In the genomic region with DNA sequence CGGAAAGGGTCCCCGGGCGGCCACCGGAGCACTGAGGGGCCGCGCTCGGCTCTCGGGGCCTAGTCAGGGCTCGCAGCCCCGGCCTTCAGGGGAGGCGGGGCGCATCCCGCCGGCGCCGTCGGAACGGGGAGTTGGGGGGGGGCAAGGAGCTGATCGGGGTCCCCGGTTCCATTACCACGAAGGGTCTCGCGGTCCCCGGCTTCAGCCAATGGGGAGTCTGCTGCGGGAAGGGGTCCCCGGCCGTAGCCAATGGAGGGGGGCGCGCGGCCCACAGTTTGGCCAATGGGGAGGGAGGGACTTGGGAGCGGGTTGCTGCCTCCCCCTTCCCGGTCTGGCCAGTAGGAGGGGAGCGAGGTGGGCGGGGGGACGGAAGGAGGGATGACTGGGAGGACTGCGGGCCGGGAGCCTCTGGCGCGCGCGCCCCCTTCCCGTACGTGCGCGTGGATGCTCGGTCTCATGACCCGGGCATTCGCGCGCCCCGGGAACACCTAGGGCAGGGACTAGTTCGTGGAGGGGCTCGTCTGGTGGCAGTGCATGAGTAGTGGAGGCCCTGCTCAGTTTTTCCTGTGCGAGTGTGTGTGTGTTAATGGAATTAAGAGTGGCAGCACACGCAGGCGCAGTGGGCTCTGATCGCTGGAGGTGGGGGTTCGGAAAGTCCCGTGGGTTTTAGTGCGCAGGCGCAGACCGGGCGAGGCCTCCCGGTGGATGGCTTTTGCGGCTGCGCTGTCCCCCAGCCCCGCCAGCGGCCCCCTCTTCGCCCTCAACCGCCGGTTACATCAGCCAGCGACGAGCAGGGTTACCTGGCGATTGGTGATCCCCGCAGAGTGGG, we compare ENCODE assay signal across 1 cellular context.
TF ChIP-seq lines count a peak whose summit lies in the region.

No MANE protein-coding gene starts in this region.

TF ChIP-seq in WTC11, 78 proteins besides CTCF, POLR2A, EP300 and RAD21 (continued from another document):
- TF ChIP-seq, protein P1, sequence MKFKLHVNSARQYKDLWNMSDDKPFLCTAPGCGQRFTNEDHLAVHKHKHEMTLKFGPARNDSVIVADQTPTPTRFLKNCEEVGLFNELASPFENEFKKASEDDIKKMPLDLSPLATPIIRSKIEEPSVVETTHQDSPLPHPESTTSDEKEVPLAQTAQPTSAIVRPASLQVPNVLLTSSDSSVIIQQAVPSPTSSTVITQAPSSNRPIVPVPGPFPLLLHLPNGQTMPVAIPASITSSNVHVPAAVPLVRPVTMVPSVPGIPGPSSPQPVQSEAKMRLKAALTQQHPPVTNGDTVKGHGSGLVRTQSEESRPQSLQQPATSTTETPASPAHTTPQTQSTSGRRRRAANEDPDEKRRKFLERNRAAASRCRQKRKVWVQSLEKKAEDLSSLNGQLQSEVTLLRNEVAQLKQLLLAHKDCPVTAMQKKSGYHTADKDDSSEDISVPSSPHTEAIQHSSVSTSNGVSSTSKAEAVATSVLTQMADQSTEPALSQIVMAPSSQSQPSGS (CRISPR knock-in tag; IDR thresholded peaks at IDR 0.05; ENCODE audit: borderline replicate concordance, low read depth) = no peak
- TF ChIP-seq, protein P2, sequence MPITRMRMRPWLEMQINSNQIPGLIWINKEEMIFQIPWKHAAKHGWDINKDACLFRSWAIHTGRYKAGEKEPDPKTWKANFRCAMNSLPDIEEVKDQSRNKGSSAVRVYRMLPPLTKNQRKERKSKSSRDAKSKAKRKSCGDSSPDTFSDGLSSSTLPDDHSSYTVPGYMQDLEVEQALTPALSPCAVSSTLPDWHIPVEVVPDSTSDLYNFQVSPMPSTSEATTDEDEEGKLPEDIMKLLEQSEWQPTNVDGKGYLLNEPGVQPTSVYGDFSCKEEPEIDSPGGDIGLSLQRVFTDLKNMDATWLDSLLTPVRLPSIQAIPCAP (CRISPR knock-in tag; IDR thresholded peaks at IDR 0.05) = 0 out of 2 replicates have a peak, but pooled peaks have one; percentile 17
- peak; percentile 70; the same call in 1 of the 2 replicates for TF ChIP-seq KAT7 (CRISPR knock-in tag; IDR thresholded peaks at IDR 0.05; ENCODE audit: borderline replicate concordance)
- TF ChIP-seq, protein P3, sequence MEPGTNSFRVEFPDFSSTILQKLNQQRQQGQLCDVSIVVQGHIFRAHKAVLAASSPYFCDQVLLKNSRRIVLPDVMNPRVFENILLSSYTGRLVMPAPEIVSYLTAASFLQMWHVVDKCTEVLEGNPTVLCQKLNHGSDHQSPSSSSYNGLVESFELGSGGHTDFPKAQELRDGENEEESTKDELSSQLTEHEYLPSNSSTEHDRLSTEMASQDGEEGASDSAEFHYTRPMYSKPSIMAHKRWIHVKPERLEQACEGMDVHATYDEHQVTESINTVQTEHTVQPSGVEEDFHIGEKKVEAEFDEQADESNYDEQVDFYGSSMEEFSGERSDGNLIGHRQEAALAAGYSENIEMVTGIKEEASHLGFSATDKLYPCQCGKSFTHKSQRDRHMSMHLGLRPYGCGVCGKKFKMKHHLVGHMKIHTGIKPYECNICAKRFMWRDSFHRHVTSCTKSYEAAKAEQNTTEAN (CRISPR knock-in tag; IDR thresholded peaks at IDR 0.05) = no peak
- TF ChIP-seq, protein P4, sequence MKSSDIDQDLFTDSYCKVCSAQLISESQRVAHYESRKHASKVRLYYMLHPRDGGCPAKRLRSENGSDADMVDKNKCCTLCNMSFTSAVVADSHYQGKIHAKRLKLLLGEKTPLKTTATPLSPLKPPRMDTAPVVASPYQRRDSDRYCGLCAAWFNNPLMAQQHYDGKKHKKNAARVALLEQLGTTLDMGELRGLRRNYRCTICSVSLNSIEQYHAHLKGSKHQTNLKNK (CRISPR knock-in tag; IDR thresholded peaks at IDR 0.05) = no peak
- no peak for TF ChIP-seq ZNF121 (CRISPR knock-in tag; IDR thresholded peaks at IDR 0.05)
- TF ChIP-seq, protein P5, sequence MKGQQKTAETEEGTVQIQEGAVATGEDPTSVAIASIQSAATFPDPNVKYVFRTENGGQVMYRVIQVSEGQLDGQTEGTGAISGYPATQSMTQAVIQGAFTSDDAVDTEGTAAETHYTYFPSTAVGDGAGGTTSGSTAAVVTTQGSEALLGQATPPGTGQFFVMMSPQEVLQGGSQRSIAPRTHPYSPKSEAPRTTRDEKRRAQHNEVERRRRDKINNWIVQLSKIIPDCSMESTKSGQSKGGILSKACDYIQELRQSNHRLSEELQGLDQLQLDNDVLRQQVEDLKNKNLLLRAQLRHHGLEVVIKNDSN (CRISPR knock-in tag; IDR thresholded peaks at IDR 0.05) = peak; percentile 74; the same call in 1 of the 2 replicates
